Comparison of ENCODE assay signal across 9 cellular contexts in genomic region chrX:34578237-34578636, GRCh38.
DNase-seq lines count a peak whose midpoint lies in the region; ATAC-seq, FAIRE-seq and TF ChIP-seq lines count a peak whose summit lies in the region.
"Had no signal": no experiment of that assay in that cellular context is flagged by ENCODE, and none has a peak within 500 bp of the region (broad histone marks: within the 10 kb centered on the region; RNA-seq: fewer than 3 reads in every experiment).

No MANE protein-coding gene starts in this region.

- H2AFZ ChIP-seq in GM12878 (ENCODE audit: control insufficient read depth, low read depth, low read length), result no peak overlapping the region

- no peaks in the 10 kb centered on the region for H3K9me3 ChIP-seq in GM12878 (replicated peaks; ENCODE audit: control insufficient read depth, insufficient read depth, low read length)

- POLR2A ChIA-PET in GM12878 (lab: Charles Lee) (no interaction called here), RWPE1 (lab: Yijun Ruan, JAX; ENCODE audit: low non-redundant PET) (no interaction called here), GM10248 (lab: Yijun Ruan, JAX) (no interaction called here)

- TF ChIP-seq CTCF in GM12878 (IDR thresholded peaks at IDR 0.05 in 2 of 3, conservative IDR thresholded peaks at IDR 0.05 in 1 of 3; ENCODE audit: control insufficient read depth in 2 of 3, extremely low read depth in 1 of 3, insufficient read depth in 1 of 3, low read depth in 3 of 3, low read length in 3 of 3) (peak in 2 of 3 experiments; percentile 23 to 29; a peak in 2 of 6 replicates), RWPE1 (conservative IDR thresholded peaks at IDR 0.05; ENCODE audit: low read depth) (no peak; the same call in 1 of the 2 replicates), GM10248 (IDR thresholded peaks at IDR 0.05; ENCODE audit: control extremely low read depth, extremely low read depth, low read depth, missing control alignments) (no peak)

- H3K27ac ChIP-seq in GM12878 (ENCODE audit: control insufficient read depth, insufficient read depth) (no peak overlapping the region), RWPE1 (no peak overlapping the region)

- peak; percentile 10 for DNase-seq in Ammon's horn (ENCODE audit: low spot score)
- peak; percentile 10 for DNase-seq in HT1080 (ENCODE audit: low read depth)
- DNase-seq in GM12878 (ENCODE audit: low read depth, low spot score), result no peak
- DNase-seq in medulla oblongata (ENCODE audit: extremely low spot score), result peak; percentile 40
- DNase-seq in RWPE1 (ENCODE audit: low spot score), result no peak
- DNase-seq in NCI-H1694 (lab: John Stamatoyannopoulos, UW), result no peak
- no peak for DNase-seq in GM10248 (ENCODE audit: extremely low spot score)
- DNase-seq: activated CD4-positive, CD25-positive, alpha-beta regulatory T cell treated with anti-CD3 and anti-CD28 coated beads, Interleukin-2, amount 50 U/mL, for 72 hours had no signal

- TF ChIP-seq POLR2A in GM12878 (IDR thresholded peaks at IDR 0.05; ENCODE audit: low read depth, low read length), result no peak

- H3K9ac ChIP-seq in GM12878 (ENCODE audit: control insufficient read depth, insufficient read depth, low read length), result no peak overlapping the region

- in situ Hi-C loops in GM12878 (cut with MboI), result no loop called here

- CTCF ChIA-PET in GM12878 (lab: Yijun Ruan, JAX) (interaction anchor here (0.7 kb wide), 1 partner anchor 1211 kb away, joined by 3 read pairs; no protein-coding TSS in a partner anchor), RWPE1 (lab: Yijun Ruan, JAX) (no interaction called here), GM10248 (lab: Yijun Ruan, JAX) (no interaction called here)

- RAD21 ChIA-PET in GM12878 (lab: Charles Lee; ENCODE audit: unreplicated experiment), result no interaction called here

- SMC1A ChIA-PET in GM12878 (lab: Charles Lee; ENCODE audit: uncharacterized antibody, unreplicated experiment), result no interaction called here

- no peak overlapping the region for H3K4me2 ChIP-seq in GM12878 (ENCODE audit: control insufficient read depth, insufficient read depth)

- no peaks in the 10 kb centered on the region for H4K20me1 ChIP-seq in GM12878 (ENCODE audit: control insufficient read depth, insufficient read depth)

- ATAC-seq in GM12878 (no peak), HG03460 (IDR thresholded peaks at IDR 0.05; ENCODE audit: unreplicated experiment) (no peak)

- no peaks in the 10 kb centered on the region for H3K36me3 ChIP-seq in GM12878 (ENCODE audit: control insufficient read depth in 2 of 2, insufficient read depth in 2 of 2, low read length in 1 of 2)

- BruUV-seq in GM12878 (replicated peaks; lab: Mats Ljungman, UMichigan), result no TSS peak

- TF ChIP-seq EP300 in GM12878 (IDR thresholded peaks at IDR 0.05; ENCODE audit: borderline replicate concordance in 1 of 2, control insufficient read depth in 1 of 2, low read depth in 2 of 2, low read length in 2 of 2), result no peak

- intact Hi-C loops in GM12878 (cut with micrococcal nuclease; ENCODE audit: unreplicated experiment), result no loop called here

- no peaks in the 10 kb centered on the region for H3K79me2 ChIP-seq in GM12878 (ENCODE audit: control insufficient read depth, insufficient read depth, low read length)

- TF ChIP-seq RAD21 in GM12878 (IDR thresholded peaks at IDR 0.05; ENCODE audit: insufficient read depth, low read depth, low read length), result 0 out of 2 replicates have a peak, but pooled peaks have one; percentile 27

- H3K27me3 ChIP-seq in GM12878 (replicated peaks in 1 of 2; ENCODE audit: control insufficient read depth in 2 of 2, insufficient read depth in 2 of 2, low read length in 1 of 2), result no peaks in the 10 kb centered on the region

- FAIRE-seq in GM12878 (lab: Jason Lieb, UNC), result no peak

- H3K4me3 ChIP-seq in GM12878, result no peak overlapping the region

- WGBS in GM12878 (ENCODE audit: insufficient coverage, insufficient replicate concordance, low lambda C conversion rate, missing lambda C conversion rate), result 2% methylated on average over 2 of the region's 2 CpGs

- H3K4me1 ChIP-seq in GM12878 (ENCODE audit: control insufficient read depth, insufficient read depth, low read length), result no peaks in the 10 kb centered on the region

TF ChIP-seq in GM12878, 131 proteins besides CTCF, POLR2A, EP300 and RAD21:
- TF ChIP-seq ZNF687 (IDR thresholded peaks at IDR 0.05) (no peak), NRF1 (conservative IDR thresholded peaks at IDR 0.05; ENCODE audit: low read depth, low read length) (no peak), CHD1 (IDR thresholded peaks at IDR 0.05; ENCODE audit: low read depth, low read length) (no peak), ZNF384 (IDR thresholded peaks at IDR 0.05; ENCODE audit: borderline replicate concordance, low read depth, low read length) (peak; percentile 39; the same call in 1 of the 2 replicates), SIX5 (IDR thresholded peaks at IDR 0.05; ENCODE audit: low read depth, low read length, severe bottlenecking) (no peak), NKRF (conservative IDR thresholded peaks at IDR 0.05) (no peak)

Comparison
In these comparisons a context has a peak if more than half of its experiments do, and no peak if none do; other contexts are left out.
1. DNase-seq: peak in Ammon's horn (single experiment), HT1080 (single experiment) and medulla oblongata (single experiment); none in GM12878 (single experiment), RWPE1 (single experiment), NCI-H1694 (single experiment) and GM10248 (single experiment).
2. CTCF ChIP-seq: peak in GM12878 (2 of 3); none in RWPE1 (single experiment) and GM10248 (single experiment).